ENCODE assay signal across 17 cellular contexts in genomic region chr1:81505831-81506230, GRCh38.
A peak's percentile ranks its signal among the peaks of the same experiment; 100 is the strongest.
DNase-seq lines count a peak whose midpoint lies in the region; ATAC-seq and TF ChIP-seq lines count a peak whose summit lies in the region.
"Had no signal": no experiment of that assay in that cellular context is flagged by ENCODE, and none has a peak within 500 bp of the region (broad histone marks: within the 10 kb centered on the region; RNA-seq: fewer than 3 reads in every experiment).

No MANE protein-coding gene starts in this region.

- H3K9me2 ChIP-seq in PC-3 (replicated peaks; ENCODE audit: low read length), result no peaks in the 10 kb centered on the region

- no peak for TF ChIP-seq CTCF in GM06990 (IDR thresholded peaks at IDR 0.05; ENCODE audit: insufficient read depth, low read length, poor library complexity, severe bottlenecking)
- no peak for TF ChIP-seq CTCF in thyroid gland (IDR thresholded peaks at IDR 0.05)
- no peak for TF ChIP-seq CTCF in PC-3 (conservative IDR thresholded peaks at IDR 0.05; ENCODE audit: low read depth, low read length)

- no peak overlapping the region for H2AFZ ChIP-seq in PC-3 (ENCODE audit: low read length)

- ATAC-seq in HG02610 (IDR thresholded peaks at IDR 0.05; ENCODE audit: unreplicated experiment) (peak; percentile 91), HG03342 (IDR thresholded peaks at IDR 0.05; ENCODE audit: unreplicated experiment) (peak; percentile 86), PC-3 (no peak)

- no peaks in the 10 kb centered on the region for H3F3A ChIP-seq in PC-3 (ENCODE audit: low read length, unreplicated experiment)

- H3K79me2 ChIP-seq in PC-3 (ENCODE audit: low read length), result no peaks in the 10 kb centered on the region

- BruUV-seq in PC-3 (replicated peaks; lab: Mats Ljungman, UMichigan), result no TSS peak

- intact Hi-C loops in thyroid gland (cut with DNase I), result no loop called here
- intact Hi-C loops in PC-3 (cut with micrococcal nuclease), result no loop called here

- TF ChIP-seq POLR2A in thyroid gland (IDR thresholded peaks at IDR 0.05), result no peak

- POLR2A ChIA-PET in PC-3 (lab: Charles Lee; ENCODE audit: unreplicated experiment), result no interaction called here

- CTCF ChIA-PET in PC-3 (lab: Charles Lee), result no interaction called here

- H3K36me3 ChIP-seq in GM06990 (ENCODE audit: control insufficient read depth, insufficient read depth, low read length) (no peaks in the 10 kb centered on the region), thyroid gland (no peaks in the 10 kb centered on the region), PC-3 (ENCODE audit: low read depth, low read length) (no peaks in the 10 kb centered on the region)
- H3K36me3 ChIP-seq: ovary, suprapubic skin had no signal

- H3K4me3 ChIP-seq in GM06990 (replicated peaks; ENCODE audit: low read depth, low read length) (no peak overlapping the region), thyroid gland (replicated peaks in 1 of 3) (no peak overlapping the region), PC-3 (ENCODE audit: low read length) (no peak overlapping the region)
- H3K4me3 ChIP-seq: ovary, SK-N-MC, suprapubic skin had no signal

- peak; percentile 55 for DNase-seq in GM06990 (ENCODE audit: extremely low read depth, insufficient read length)
- DNase-seq in GM19240 (ENCODE audit: insufficient read length, low spot score), result peak; percentile 15
- DNase-seq in thyroid gland, result no peak
- no peak for DNase-seq in medulla oblongata (ENCODE audit: extremely low spot score)
- DNase-seq in COLO829 (ENCODE audit: low spot score), result no peak
- no peak for DNase-seq in PC-3
- DNase-seq: activated CD4-positive, alpha-beta memory T cell treated with anti-CD3 and anti-CD28 coated beads, Interleukin-2, amount 10 ng/mL, durations not matched to agents 7 days and 5 days; DMS153; GOT3; left ventricle myocardium superior; NCI-H226; ovary; stimulated activated CD4-positive, alpha-beta T cell treated with anti-CD3 and anti-CD28 coated beads, Interleukin-4, amount 100 ng/mL, for 1 hour had no signal

- H3K9ac ChIP-seq in PC-3 (ENCODE audit: low read length), result no peak overlapping the region

- no peak overlapping the region for H3K27ac ChIP-seq in thyroid gland
- no peak overlapping the region for H3K27ac ChIP-seq in PC-3 (ENCODE audit: low read length)
- H3K27ac ChIP-seq: ovary, SK-N-MC, suprapubic skin had no signal

- H3K4me2 ChIP-seq in PC-3 (ENCODE audit: low read length), result no peak overlapping the region

- no peaks in the 10 kb centered on the region for H4K20me1 ChIP-seq in PC-3 (ENCODE audit: low read length)

- H3K27me3 ChIP-seq in GM06990 (replicated peaks; ENCODE audit: control insufficient read depth, insufficient read depth, low read length) (no peaks in the 10 kb centered on the region), thyroid gland (no peaks in the 10 kb centered on the region), PC-3 (ENCODE audit: low read length) (peaks cover 16% of the 10 kb centered on the region; the same call in 1 of the 2 replicates)
- H3K27me3 ChIP-seq: ovary, suprapubic skin had no signal

- no peaks in the 10 kb centered on the region for H3K9me3 ChIP-seq in thyroid gland
- H3K9me3 ChIP-seq in PC-3 (ENCODE audit: low read length), result no peaks in the 10 kb centered on the region
- H3K9me3 ChIP-seq: ovary, suprapubic skin had no signal

- 83 to 97% methylated on average over 4 of the region's 4 CpGs for WGBS in thyroid gland, 2 donors

- H3K4me1 ChIP-seq in thyroid gland (no peaks in the 10 kb centered on the region), PC-3 (ENCODE audit: insufficient read depth, low read length) (no peaks in the 10 kb centered on the region)

Comparison
In these comparisons a context has a peak if more than half of its experiments do, and no peak if none do; other contexts are left out.
1. DNase-seq: peak in GM06990 (single experiment) and GM19240 (single experiment); none in thyroid gland (0 of 2), medulla oblongata (single experiment), COLO829 (single experiment) and PC-3 (single experiment).